30 cellular contexts compared by ENCODE assay signal in genomic region chr14:99122521-99123125, GRCh38.
DNase-seq lines count a peak whose midpoint lies in the region; ATAC-seq and TF ChIP-seq lines count a peak whose summit lies in the region.
"Had no signal": no experiment of that assay in that cellular context is flagged by ENCODE, and none has a peak within 500 bp of the region (broad histone marks: within the 10 kb centered on the region; RNA-seq: fewer than 3 reads in every experiment).

No MANE protein-coding gene starts in this region.

- intact Hi-C loops in colonic mucosa (cut with DNase I) (no loop called here), natural killer cell (cut with micrococcal nuclease) (no loop called here)

- POLR2A ChIA-PET in HEK293 (lab: Yijun Ruan, JAX): no interaction called here

- H3K36me3 ChIP-seq in HEK293 (ENCODE audit: control insufficient read depth in 2 of 2, insufficient read depth in 1 of 2, low read length in 2 of 2): no peaks in the 10 kb centered on the region
- H3K36me3 ChIP-seq in colonic mucosa: no peaks in the 10 kb centered on the region
- no peaks in the 10 kb centered on the region for H3K36me3 ChIP-seq in neural progenitor cell
- H3K36me3 ChIP-seq in hepatocyte (replicated peaks; ENCODE audit: insufficient read depth, low read depth): no peaks in the 10 kb centered on the region
- H3K36me3 ChIP-seq: BLaER1, lower lobe of right lung, thoracic aorta, uterus had no signal

- H3K9me3 ChIP-seq in HEK293 (ENCODE audit: control insufficient read depth, insufficient read depth, low read depth, low read length): no peaks in the 10 kb centered on the region
- no peaks in the 10 kb centered on the region for H3K9me3 ChIP-seq in colonic mucosa
- H3K9me3 ChIP-seq in neural progenitor cell (ENCODE audit: low read depth): no peaks in the 10 kb centered on the region
- H3K9me3 ChIP-seq in hepatocyte (ENCODE audit: low read depth): no peaks in the 10 kb centered on the region
- H3K9me3 ChIP-seq: BLaER1, body of pancreas, lower lobe of right lung, thoracic aorta, uterus had no signal

- H3K79me2 ChIP-seq in neural progenitor cell (ENCODE audit: low read depth): no peaks in the 10 kb centered on the region
- H3K79me2 ChIP-seq in hepatocyte: no peaks in the 10 kb centered on the region
- H3K79me2 ChIP-seq: parathyroid adenoma had no signal

- H3K9me3 Mint-ChIP-seq in neural progenitor cell: peaks cover 2% of the 10 kb centered on the region
- H3K9me3 Mint-ChIP-seq in natural killer cell: no peaks in the 10 kb centered on the region
- H3K9me3 Mint-ChIP-seq: central memory CD8-positive, alpha-beta T cell; nephron had no signal

- H3K27me3 ChIP-seq in colonic mucosa (no peaks in the 10 kb centered on the region), neural progenitor cell (no peaks in the 10 kb centered on the region), hepatocyte (no peaks in the 10 kb centered on the region)
- H3K27me3 ChIP-seq: BLaER1 had no signal

- H3K4me3 ChIP-seq in HEK293 (ENCODE audit: low read depth, low read length) (no peak overlapping the region), colonic mucosa (no peak overlapping the region), neural progenitor cell (no peak overlapping the region), hepatocyte (no peak overlapping the region)
- H3K4me3 ChIP-seq: BLaER1, body of pancreas, GM12878, lower lobe of right lung, thoracic aorta, uterus had no signal

- H3K4me1 ChIP-seq in HEK293 (ENCODE audit: control insufficient read depth, insufficient read depth, low read length) (peaks cover 10% of the 10 kb centered on the region), colonic mucosa (no peaks in the 10 kb centered on the region), neural progenitor cell (no peaks in the 10 kb centered on the region), hepatocyte (ENCODE audit: insufficient read depth) (no peaks in the 10 kb centered on the region)
- H3K4me1 ChIP-seq: BLaER1, lower lobe of right lung, parathyroid adenoma, uterus had no signal

- DNase-seq in ELF-1 (ENCODE audit: low read depth, low spot score): peak; percentile 60
- DNase-seq in colonic mucosa: peak; percentile 10
- no peak for DNase-seq in neural progenitor cell (ENCODE audit: low spot score)
- DNase-seq in hepatocyte (ENCODE audit: low spot score): no peak
- DNase-seq in natural killer cell: no peak
- DNase-seq: activated CD4-positive, alpha-beta T cell treated with anti-CD3 and anti-CD28 coated beads for 36 hours; activated naive CD4-positive, alpha-beta T cell treated with anti-CD3 and anti-CD28 coated beads, Interleukin-2, amount 50 U/mL, for 16 hours; body of pancreas; Karpas-422; kidney glomerular epithelial cell; lower lobe of right lung; NCI-H1417 treated with DMSO at 0.1 percent for 48 hours; NCI-H2081; NCI-H226; NCI-H526 treated with DMSO at 0.1 percent for 48 hours; NK-92 treated with Interleukin-12 subunit alpha and Interleukin-12 subunit beta, amount 100 ng/mL, for 24 hours; retina; SHP77 treated with DMSO at 0.1 percent for 48 hours; stimulated activated CD4-positive, alpha-beta T cell treated with anti-CD3 and anti-CD28 coated beads, Interleukin-1b, Interleukin-23, amount 100 ng/mL, for 48 hours; stimulated activated naive CD8-positive, alpha-beta T cell treated with anti-CD3 and anti-CD28 coated beads, Interleukin-15, Interleukin-2, amounts not matched to agents 100 U/mL and 50 U/mL, for 24 hours; SW 1271; uterus had no signal

- H3K4me2 ChIP-seq in neural progenitor cell (no peak overlapping the region), hepatocyte (no peak overlapping the region)
- H3K4me2 ChIP-seq: BLaER1 had no signal

- H3K4me3 Mint-ChIP-seq in neural progenitor cell (no peak overlapping the region), natural killer cell (no peak overlapping the region)
- H3K4me3 Mint-ChIP-seq: activated CD4-positive, alpha-beta T cell treated with anti-CD3 and anti-CD28 coated beads for 36 hours; central memory CD8-positive, alpha-beta T cell; nephron had no signal

- H3F3A ChIP-seq in neural progenitor cell (ENCODE audit: low read depth): no peaks in the 10 kb centered on the region

- ATAC-seq in GM21367 (IDR thresholded peaks at IDR 0.05; ENCODE audit: unreplicated experiment) (no peak), natural killer cell (no peak)
- ATAC-seq: activated CD4-positive, alpha-beta T cell treated with anti-CD3 and anti-CD28 coated beads for 36 hours; body of pancreas; GM12878; lower lobe of right lung; stimulated activated naive CD8-positive, alpha-beta T cell treated with anti-CD3 and anti-CD28 coated beads, Interleukin-15, Interleukin-2, amounts not matched to agents 100 U/mL and 50 U/mL, for 24 hours had no signal

- no peaks in the 10 kb centered on the region for H3K9me2 ChIP-seq in hepatocyte (replicated peaks; ENCODE audit: insufficient read depth)

- TF ChIP-seq CTCF in HEK293 (tag by site-specific recombination; IDR thresholded peaks at IDR 0.05): peak; percentile 59; the same call in 1 of the 2 replicates
- TF ChIP-seq CTCF in colonic mucosa (IDR thresholded peaks at IDR 0.05): no peak
- TF ChIP-seq CTCF in neural progenitor cell (IDR thresholded peaks at IDR 0.05): no peak
- TF ChIP-seq CTCF in hepatocyte (IDR thresholded peaks at IDR 0.05; ENCODE audit: poor library complexity): no peak
- TF ChIP-seq CTCF in natural killer cell (IDR thresholded peaks at IDR 0.05): no peak

- H3K4me1 Mint-ChIP-seq in neural progenitor cell (peaks cover 11% of the 10 kb centered on the region), natural killer cell (peaks cover 0 to 16% of the 10 kb centered on the region in 2 donors)

- H4K20me1 ChIP-seq in neural progenitor cell (ENCODE audit: low read depth) (no peaks in the 10 kb centered on the region), hepatocyte (ENCODE audit: insufficient read depth, poor library complexity, severe bottlenecking) (no peaks in the 10 kb centered on the region)
- H4K20me1 ChIP-seq: BLaER1 had no signal

- peaks cover 12% of the 10 kb centered on the region for H3K27me3 Mint-ChIP-seq in neural progenitor cell (ENCODE audit: insufficient read depth, low read depth)
- peaks cover 20 to 21% of the 10 kb centered on the region in 2 donors for H3K27me3 Mint-ChIP-seq in natural killer cell (ENCODE audit: low read depth in 2 of 2)
- H3K27me3 Mint-ChIP-seq: central memory CD8-positive, alpha-beta T cell had no signal

- WGBS in hepatocyte (ENCODE audit: low lambda C conversion rate, missing lambda C conversion rate): 65% methylated on average over 18 of the region's 18 CpGs

- H3K27ac ChIP-seq in HEK293 (ENCODE audit: extremely low read depth, low read depth, low read length) (peak overlapping the region; percentile 54), colonic mucosa (no peak overlapping the region), neural progenitor cell (no peak overlapping the region), hepatocyte (no peak overlapping the region)
- H3K27ac ChIP-seq: BLaER1, body of pancreas, lower lobe of right lung, parathyroid adenoma, thoracic aorta, uterus had no signal

- H2AFZ ChIP-seq in neural progenitor cell (replicated peaks): no peak overlapping the region
- no peak overlapping the region for H2AFZ ChIP-seq in hepatocyte
- H2AFZ ChIP-seq: parathyroid adenoma had no signal

- no peaks in the 10 kb centered on the region for H3K36me3 Mint-ChIP-seq in neural progenitor cell
- H3K36me3 Mint-ChIP-seq in natural killer cell: no peaks in the 10 kb centered on the region

- peak overlapping the region; percentile 79 for H3K27ac Mint-ChIP-seq in neural progenitor cell
- H3K27ac Mint-ChIP-seq in natural killer cell: no peak overlapping the region
- H3K27ac Mint-ChIP-seq: activated CD4-positive, alpha-beta T cell treated with anti-CD3 and anti-CD28 coated beads for 36 hours had no signal

- CTCF ChIA-PET in HEK293 (lab: Yijun Ruan, JAX): no interaction called here

- no peak overlapping the region for H3K9ac ChIP-seq in colonic mucosa (ENCODE audit: low read depth in 2 of 2, low read length in 2 of 2)
- no peak overlapping the region for H3K9ac ChIP-seq in neural progenitor cell
- H3K9ac ChIP-seq: BLaER1, parathyroid adenoma had no signal

TF ChIP-seq in HEK293, 187 proteins besides CTCF, POLR2A, EP300 and RAD21 (continues in another document):
- TF ChIP-seq ZBTB11 (tag by site-specific recombination; conservative IDR thresholded peaks at IDR 0.05; ENCODE audit: low read depth): peak; percentile 85
- TF ChIP-seq ZXDB (tag by site-specific recombination; IDR thresholded peaks at IDR 0.05): peak; percentile 85
- TF ChIP-seq ZNF449 (tag by site-specific recombination; IDR thresholded peaks at IDR 0.05): peak; percentile 58; the same call in 1 of the 2 replicates

Comparison
In these comparisons a context has a peak if more than half of its experiments do, and no peak if none do; other contexts are left out.
1. DNase-seq: peak in ELF-1 (single experiment) and colonic mucosa (single experiment); none in neural progenitor cell (single experiment), hepatocyte (single experiment) and natural killer cell (single experiment).